In the genomic region with DNA sequence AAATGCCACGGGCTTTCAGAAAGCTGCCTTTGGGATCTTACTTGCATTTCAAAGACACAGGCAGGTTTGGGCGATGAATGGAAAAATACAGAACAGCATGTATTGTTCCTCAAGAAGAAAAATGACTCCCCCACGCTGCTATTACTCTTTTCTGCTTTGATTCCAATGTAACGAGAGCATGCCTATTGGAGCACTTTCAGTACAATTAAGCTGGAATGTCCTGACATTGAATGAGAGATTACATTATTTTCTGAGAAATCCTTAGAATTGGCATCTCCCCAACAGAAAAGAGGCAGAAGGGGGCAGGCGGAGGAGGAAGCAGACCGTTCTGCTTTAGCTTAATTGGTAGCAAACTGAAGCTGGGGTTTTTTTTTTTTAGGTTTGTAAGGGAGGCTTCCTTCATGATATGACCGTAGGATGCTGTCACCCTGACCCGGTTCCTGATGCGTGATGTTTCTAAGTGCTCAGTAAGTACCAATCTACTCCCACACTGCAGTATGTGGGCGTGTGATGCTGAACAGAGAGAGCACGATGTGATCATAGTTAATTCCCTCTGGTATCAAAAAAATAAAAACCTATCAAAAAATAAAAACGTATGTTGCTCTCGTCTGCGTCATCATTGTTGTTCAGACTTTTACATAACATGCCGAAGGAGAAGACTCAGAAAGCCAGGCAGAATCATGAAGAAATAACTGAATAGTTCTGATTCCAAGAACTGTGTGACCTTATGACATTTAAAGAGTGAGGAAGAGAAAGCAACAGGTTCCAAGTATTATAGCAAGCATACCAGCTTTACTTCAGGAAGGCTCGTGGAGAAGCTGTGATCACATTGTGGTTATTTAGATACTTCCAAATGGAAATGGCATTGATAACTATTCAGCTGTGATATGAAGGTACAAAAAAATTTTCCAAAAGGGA, we compare ENCODE assay signal across 12 cellular contexts. TPM values are rescaled to one million over a fixed set of nuclear protein-coding genes. Genes with fewer than 3 reads are reported as not detected.
A peak's percentile ranks its signal among the peaks of the same experiment; 100 is the strongest.
DNase-seq lines count a peak whose midpoint lies in the region; FAIRE-seq and TF ChIP-seq lines count a peak whose summit lies in the region.
"Had no signal": no experiment of that assay in that cellular context is flagged by ENCODE, and none has a peak within 500 bp of the region (broad histone marks: within the 10 kb centered on the region; RNA-seq: fewer than 3 reads in every experiment).

No MANE protein-coding gene starts in this region.

- FAIRE-seq in RCC 7860 (lab: Jason Lieb, UNC) = no peak

- H3K27me3 Mint-ChIP-seq in endothelial cell (ENCODE audit: unreplicated experiment) = peaks cover 2% of the 10 kb centered on the region

- no peak overlapping the region for H3K27ac Mint-ChIP-seq in endothelial cell (ENCODE audit: unreplicated experiment)

- DNase-seq in BE2C (no peak), NCI-H2227 treated with DMSO at 0.1 percent for 48 hours (lab: John Stamatoyannopoulos, UW) (peak; percentile 65), coronary artery (ENCODE audit: low spot score) (no peak), GM10266 (ENCODE audit: extremely low spot score) (no peak), RCC 7860 (ENCODE audit: low spot score) (no peak), endothelial cell (ENCODE audit: low spot score) (no peak), DMS53 (lab: John Stamatoyannopoulos, UW) (no peak)
- DNase-seq: activated CD4-positive, alpha-beta T cell treated with anti-CD3 and anti-CD28 coated beads for 4 hours; NCI-H187 treated with DMSO at 0.1 percent for 48 hours; Peyer's patch had no signal

- TF ChIP-seq CTCF in BE2C (IDR thresholded peaks at IDR 0.05; ENCODE audit: low read depth, low read length) = no peak
- TF ChIP-seq CTCF in coronary artery (IDR thresholded peaks at IDR 0.05) = no peak
- TF ChIP-seq CTCF in GM10266 (IDR thresholded peaks at IDR 0.05; ENCODE audit: control insufficient read depth, insufficient read depth, low read depth, missing control alignments) = no peak
- TF ChIP-seq CTCF in endothelial cell (IDR thresholded peaks at IDR 0.05; ENCODE audit: unreplicated experiment) = no peak

- H3K4me1 Mint-ChIP-seq in endothelial cell (ENCODE audit: unreplicated experiment) = peaks cover 6% of the 10 kb centered on the region

- H3K4me3 Mint-ChIP-seq in endothelial cell (ENCODE audit: unreplicated experiment) = no peak overlapping the region

- H3K4me3 ChIP-seq in BE2C (ENCODE audit: low read depth, low read length) (peak overlapping the region; percentile 26; the same call in 1 of the 2 replicates), coronary artery (peak overlapping the region; percentile 38)
- H3K4me3 ChIP-seq: BLaER1, Peyer's patch had no signal

- H3K9me3 Mint-ChIP-seq in endothelial cell (ENCODE audit: unreplicated experiment) = no peaks in the 10 kb centered on the region

- H3K4me1 ChIP-seq in BE2C = no peaks in the 10 kb centered on the region
- H3K4me1 ChIP-seq: BLaER1, Peyer's patch had no signal

- H3K36me3 ChIP-seq in BE2C = no peaks in the 10 kb centered on the region
- H3K36me3 ChIP-seq: BLaER1, Peyer's patch had no signal

- H3K27me3 ChIP-seq in BE2C (no peaks in the 10 kb centered on the region), layer of hippocampus (ENCODE audit: control insufficient read depth, insufficient read depth, low read length) (no peaks in the 10 kb centered on the region)
- H3K27me3 ChIP-seq: BLaER1, Peyer's patch had no signal

- H3K36me3 Mint-ChIP-seq in endothelial cell (ENCODE audit: low read depth, unreplicated experiment) = no peaks in the 10 kb centered on the region

- H3K9me3 ChIP-seq in BE2C = no peaks in the 10 kb centered on the region
- H3K9me3 ChIP-seq: BLaER1, Peyer's patch had no signal

- peak overlapping the region in 1 of 2 donors; percentile 63 for H3K27ac ChIP-seq in coronary artery
- H3K27ac ChIP-seq in layer of hippocampus (ENCODE audit: low read depth, low read length) = peak overlapping the region; percentile 44
- H3K27ac ChIP-seq: BLaER1, Peyer's patch had no signal

RNA-seq across cellular contexts. Expression of gene LONRF2, which starts 40.5 kb away (rescaled TPM):
- polyA plus RNA-seq in BE2C (2012; ENCODE audit: insufficient read depth, insufficient read length, low read depth) = 3.3 TPM
- total RNA-seq in endothelial cell (ENCODE audit: unreplicated experiment) = not detected
